In genomic region chr19:42596391-42597071, GRCh38 we compare ENCODE assay signal across 8 cellular contexts. TPM values are rescaled to one million over a fixed set of nuclear protein-coding genes. Genes with fewer than 3 reads are reported as not detected.
DNase-seq lines count a peak whose midpoint lies in the region.

No MANE protein-coding gene starts in this region.

- peaks cover 3% of the 10 kb centered on the region for H3K4me1 Mint-ChIP-seq in activated naive CD8-positive, alpha-beta T cell treated with anti-CD3 and anti-CD28 coated beads for 36 hours

- no peaks in the 10 kb centered on the region for H3K9me3 Mint-ChIP-seq in activated naive CD8-positive, alpha-beta T cell treated with anti-CD3 and anti-CD28 coated beads for 36 hours

- no peak overlapping the region for H3K4me3 Mint-ChIP-seq in activated naive CD8-positive, alpha-beta T cell treated with anti-CD3 and anti-CD28 coated beads for 36 hours

- peaks cover 8% of the 10 kb centered on the region for H3K27me3 Mint-ChIP-seq in activated naive CD8-positive, alpha-beta T cell treated with anti-CD3 and anti-CD28 coated beads for 36 hours

- H3K27ac Mint-ChIP-seq in activated naive CD8-positive, alpha-beta T cell treated with anti-CD3 and anti-CD28 coated beads for 36 hours: no peak overlapping the region

- peak; percentile 19 to 26 for DNase-seq in activated CD4-positive, alpha-beta T cell treated with anti-CD3 and anti-CD28 coated beads for 24 hours (ENCODE audit: low read depth in 2 of 2)
- no peak for DNase-seq in activated CD4-positive, alpha-beta T cell treated with anti-CD3 and anti-CD28 coated beads for 1 hour
- DNase-seq in OCI-M1 (lab: John Stamatoyannopoulos, UW) (peak; percentile 40), iPS-NIHi7 (ENCODE audit: extremely low spot score) (peak; percentile 71), cerebellar nuclear complex (lab: John Stamatoyannopoulos, UW) (no peak), SIG-M5 (lab: John Stamatoyannopoulos, UW) (no peak)
- peak; percentile 29 for DNase-seq in activated naive CD8-positive, alpha-beta T cell treated with anti-CD3 and anti-CD28 coated beads for 36 hours
- peak; percentile 10 for DNase-seq in stimulated activated CD4-positive, alpha-beta T cell treated with anti-CD3 and anti-CD28 coated beads, Interleukin-2, amount 100 ng/mL, for 4 hours (ENCODE audit: low read depth)

- no peaks in the 10 kb centered on the region for H3K36me3 Mint-ChIP-seq in activated naive CD8-positive, alpha-beta T cell treated with anti-CD3 and anti-CD28 coated beads for 36 hours

RNA-seq across cellular contexts. Expression of gene CEACAM8, which starts 1.8 kb away (rescaled TPM):
- not detected for total RNA-seq in activated naive CD8-positive, alpha-beta T cell treated with anti-CD3 and anti-CD28 coated beads for 36 hours

Comparison
In these comparisons a context has a peak if more than half of its experiments do, and no peak if none do; other contexts are left out.
1. DNase-seq: peak in activated CD4-positive, alpha-beta T cell treated with anti-CD3 and anti-CD28 coated beads for 24 hours (2 of 2), OCI-M1 (single experiment), activated naive CD8-positive, alpha-beta T cell treated with anti-CD3 and anti-CD28 coated beads for 36 hours (single experiment), iPS-NIHi7 (single experiment) and stimulated activated CD4-positive, alpha-beta T cell treated with anti-CD3 and anti-CD28 coated beads, Interleukin-2, amount 100 ng/mL, for 4 hours (single experiment); none in activated CD4-positive, alpha-beta T cell treated with anti-CD3 and anti-CD28 coated beads for 1 hour (single experiment), cerebellar nuclear complex (0 of 2) and SIG-M5 (single experiment).